24 cellular contexts compared by ENCODE assay signal in the genomic region with DNA sequence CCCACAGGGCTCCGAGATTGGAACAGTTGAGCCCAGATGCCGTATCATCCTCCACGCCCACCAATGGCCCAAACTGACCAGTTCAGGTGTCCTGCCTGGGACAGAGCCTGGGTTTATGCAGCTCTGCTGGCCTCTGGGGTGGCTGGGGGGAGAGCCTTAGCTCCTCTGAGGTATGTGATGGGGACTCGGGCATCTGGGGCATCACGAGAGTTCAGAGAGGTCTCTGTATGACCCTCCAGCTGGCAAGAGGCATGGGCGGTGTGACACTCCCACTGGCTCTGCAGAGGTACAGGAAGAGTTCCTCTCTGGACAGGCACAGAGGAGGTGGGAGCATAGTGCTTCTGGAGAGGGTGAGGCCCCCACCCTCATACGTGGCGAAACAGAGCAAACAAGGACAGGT.
"Had no signal": no experiment of that assay in that cellular context is flagged by ENCODE, and none has a peak within 500 bp of the region (broad histone marks: within the 10 kb centered on the region; RNA-seq: fewer than 3 reads in every experiment).

No MANE protein-coding gene starts in this region.

- H3K27ac ChIP-seq: ascending aorta, cardiac muscle cell, SJCRH30, SK-N-MC had no signal

- H3K9me3 ChIP-seq: ascending aorta, SJCRH30 had no signal

- H3K36me3 ChIP-seq: ascending aorta, cardiac muscle cell, SJCRH30 had no signal

- H3K27me3 ChIP-seq: ascending aorta, cardiac muscle cell, SJCRH30 had no signal

- DNase-seq: activated CD4-positive, alpha-beta T cell treated with anti-CD3 and anti-CD28 coated beads, Interleukin-2, amount 10 ng/mL, durations not matched to agents 24 days and 14 days; activated CD4-positive, alpha-beta T cell treated with anti-CD3 and anti-CD28 coated beads, Interleukin-2, amount 50 U/mL, for 4 hours; activated CD8-positive, alpha-beta T cell treated with anti-CD3 and anti-CD28 coated beads, Interleukin-2, amount 10 ng/mL, durations not matched to agents 7 days and 5 days; activated gamma-delta T cell; activated naive CD4-positive, alpha-beta T cell treated with Interleukin-2 at 50 U/mL for 16 hours; activated naive CD8-positive, alpha-beta T cell treated with anti-CD3 and anti-CD28 coated beads, Interleukin-2, amount 10 ng/mL, durations not matched to agents 7 days and 5 days; activated T-cell treated with anti-CD3 and anti-CD28 coated beads, Interleukin-2, amount 50 U/mL, for 24 hours; amygdala; Karpas-422; KBM-7; NCI-H1105; NCI-H1417 treated with DMSO at 0.1 percent for 48 hours; NCI-H187 treated with DMSO at 0.1 percent for 48 hours; NCI-H2081; NCI-H2171 treated with DMSO at 0.1 percent for 48 hours; NCI-H2227 treated with DMSO at 0.1 percent for 48 hours; NCI-H446; NCI-H524 treated with DMSO at 0.1 percent for 48 hours; SJCRH30 had no signal

- FAIRE-seq: TTC549 had no signal

- H3K4me3 ChIP-seq: ascending aorta, cardiac muscle cell, SJCRH30, SK-N-MC had no signal

- ATAC-seq: activated CD8-positive, alpha-beta T cell treated with anti-CD3 and anti-CD28 coated beads, Interleukin-2, amount 10 ng/mL, durations not matched to agents 7 days and 5 days; Panc1 had no signal
